ENCODE assay signal across 1 cellular context in genomic region chr1:245599413-245600174, GRCh38.
TF ChIP-seq lines count a peak whose summit lies in the region.

No MANE protein-coding gene starts in this region.

TF ChIP-seq in H1, 55 proteins besides CTCF, POLR2A, EP300 and RAD21 (continued from another document):
- TF ChIP-seq, protein P1, sequence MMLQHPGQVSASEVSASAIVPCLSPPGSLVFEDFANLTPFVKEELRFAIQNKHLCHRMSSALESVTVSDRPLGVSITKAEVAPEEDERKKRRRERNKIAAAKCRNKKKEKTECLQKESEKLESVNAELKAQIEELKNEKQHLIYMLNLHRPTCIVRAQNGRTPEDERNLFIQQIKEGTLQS (IDR thresholded peaks at IDR 0.05; ENCODE audit: insufficient read depth, low read depth, low read length): 0 out of 2 replicates have a peak, but pooled peaks have one; percentile 22
- TF ChIP-seq CEBPB (IDR thresholded peaks at IDR 0.05; ENCODE audit: low read depth, low read length) (peak; percentile 63; the same call in 1 of the 2 replicates), SAP30 (IDR thresholded peaks at IDR 0.05; ENCODE audit: insufficient read depth, insufficient replicate concordance, low read length) (no peak), RFX5 (IDR thresholded peaks at IDR 0.05; ENCODE audit: borderline replicate concordance, low read depth, low read length) (no peak)
